In the genomic region with DNA sequence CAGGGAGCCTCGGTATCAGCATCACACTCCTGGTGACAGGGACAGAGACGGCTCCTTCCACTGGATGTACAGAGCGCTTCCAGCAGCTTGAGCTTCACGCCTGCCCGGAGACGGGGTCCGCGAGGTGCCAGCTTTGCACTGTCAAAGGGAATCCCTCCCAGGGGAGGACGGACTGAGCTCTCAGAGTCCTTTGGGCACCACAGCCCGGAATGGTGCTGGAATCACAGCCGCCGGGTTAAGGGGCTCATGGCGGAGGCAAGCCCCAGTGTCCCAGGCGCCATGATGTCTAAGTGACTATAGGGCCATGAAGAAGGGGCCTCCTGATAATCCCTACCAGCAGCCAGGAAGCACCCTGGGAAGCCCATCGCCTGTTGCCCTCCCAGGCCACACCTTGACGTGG, we compare ENCODE assay signal across 22 cellular contexts. TPM values are rescaled to one million over a fixed set of nuclear protein-coding genes. Genes with fewer than 3 reads are reported as not detected.
"Had no signal": no experiment of that assay in that cellular context is flagged by ENCODE, and none has a peak within 500 bp of the region (broad histone marks: within the 10 kb centered on the region; RNA-seq: fewer than 3 reads in every experiment).

No MANE protein-coding gene starts in this region.

- DNase-seq: dermis blood vessel endothelial cell; dorsolateral prefrontal cortex; effector CD4-positive, alpha-beta T cell; effector memory CD4-positive, alpha-beta T cell; foreskin keratinocyte; heart left ventricle; hypothalamus; immature natural killer cell; islet precursor cell; kidney glomerular epithelial cell; left colon; left ventricle myocardium superior; mesenchymal stem cell had no signal

- H3K27me3 ChIP-seq: dorsolateral prefrontal cortex, foreskin keratinocyte, hepatocyte, left lung had no signal

- H3K9me3 Mint-ChIP-seq: immature natural killer cell, mesothelial cell of epicardium had no signal

- H3K9me3 ChIP-seq: esophagus muscularis mucosa, gastroesophageal sphincter, heart left ventricle, left lung, lower lobe of right lung, mucosa of descending colon had no signal

- H3K4me1 ChIP-seq: foreskin keratinocyte, left lung, lower lobe of right lung had no signal

- H3K27ac Mint-ChIP-seq: immature natural killer cell, mesothelial cell of epicardium had no signal

- H3K4me3 ChIP-seq: coronary artery, dorsolateral prefrontal cortex, esophagus muscularis mucosa, gastroesophageal sphincter, heart left ventricle, hepatocyte, left lung, lower lobe of right lung, mucosa of descending colon had no signal

- H3K4me1 Mint-ChIP-seq: immature natural killer cell, mesothelial cell of epicardium had no signal

- ATAC-seq: foreskin keratinocyte, gastroesophageal sphincter, heart left ventricle, left colon, left lung, left ventricle myocardium superior, lower lobe of right lung, mucosa of descending colon had no signal

- H3K36me3 Mint-ChIP-seq: immature natural killer cell, mesothelial cell of epicardium had no signal

- H3K27ac ChIP-seq: coronary artery, dorsolateral prefrontal cortex, esophagus muscularis mucosa, foreskin keratinocyte, gastroesophageal sphincter, heart left ventricle, hepatocyte, left lung, lower lobe of right lung had no signal

- H3K36me3 ChIP-seq: esophagus muscularis mucosa, gastroesophageal sphincter, heart left ventricle, left lung, lower lobe of right lung had no signal

- H3K4me3 Mint-ChIP-seq: immature natural killer cell, mesothelial cell of epicardium had no signal

RNA-seq across cellular contexts. Expression of a gene that starts 41.4 kb away (rescaled TPM):
- total RNA-seq: fibroblast of villous mesenchyme, foreskin keratinocyte had no signal
